In genomic region chr7:65235586-65235985, GRCh38 we compare ENCODE assay signal across 16 cellular contexts.
"Had no signal": no experiment of that assay in that cellular context is flagged by ENCODE, and none has a peak within 500 bp of the region (broad histone marks: within the 10 kb centered on the region; RNA-seq: fewer than 3 reads in every experiment).

No MANE protein-coding gene starts in this region.

- H3K4me3 Mint-ChIP-seq: activated CD4-positive, alpha-beta memory T cell treated with anti-CD3 and anti-CD28 coated beads, Interleukin-2, amount 10 ng/mL, durations not matched to agents 7 days and 5 days; activated CD4-positive, alpha-beta T cell treated with anti-CD3 and anti-CD28 coated beads for 36 hours; activated CD8-positive, alpha-beta memory T cell treated with anti-CD3 and anti-CD28 coated beads, Interleukin-2, amount 10 ng/mL, durations not matched to agents 7 days and 5 days; activated naive CD8-positive, alpha-beta T cell treated with anti-CD3 and anti-CD28 coated beads for 36 hours; mesothelial cell of epicardium; stimulated activated memory B cell treated with anti-CD40 and anti-IgM and Interleukin-4, amounts not matched to agents 10 μg/mL and 1 μg/mL and 100 μg/mL, for 72 hours; WTC11 had no signal

- H3K36me3 ChIP-seq: lower lobe of right lung, sigmoid colon, thoracic aorta, upper lobe of right lung had no signal

- H3K27ac Mint-ChIP-seq: activated CD4-positive, alpha-beta memory T cell treated with anti-CD3 and anti-CD28 coated beads, Interleukin-2, amount 10 ng/mL, durations not matched to agents 7 days and 5 days; activated CD4-positive, alpha-beta T cell treated with anti-CD3 and anti-CD28 coated beads for 36 hours; activated CD8-positive, alpha-beta memory T cell treated with anti-CD3 and anti-CD28 coated beads, Interleukin-2, amount 10 ng/mL, durations not matched to agents 7 days and 5 days; activated naive CD8-positive, alpha-beta T cell treated with anti-CD3 and anti-CD28 coated beads for 36 hours; mesothelial cell of epicardium; stimulated activated memory B cell treated with anti-CD40 and anti-IgM and Interleukin-4, amounts not matched to agents 10 μg/mL and 1 μg/mL and 100 μg/mL, for 72 hours; WTC11 had no signal

- ATAC-seq: activated CD4-positive, alpha-beta T cell treated with anti-CD3 and anti-CD28 coated beads for 36 hours; activated CD8-positive, alpha-beta memory T cell treated with anti-CD3 and anti-CD28 coated beads, Interleukin-2, amount 10 ng/mL, durations not matched to agents 7 days and 5 days; lower lobe of right lung; stimulated activated memory B cell treated with anti-CD40 and anti-IgM and Interleukin-4, amounts not matched to agents 10 μg/mL and 1 μg/mL and 100 μg/mL, for 72 hours; upper lobe of right lung; WTC11 had no signal

- H3K4me3 ChIP-seq: lower lobe of right lung, sigmoid colon, thoracic aorta, upper lobe of right lung had no signal

- H3K36me3 Mint-ChIP-seq: activated CD8-positive, alpha-beta memory T cell treated with anti-CD3 and anti-CD28 coated beads, Interleukin-2, amount 10 ng/mL, durations not matched to agents 7 days and 5 days; activated naive CD8-positive, alpha-beta T cell treated with anti-CD3 and anti-CD28 coated beads for 36 hours; mesothelial cell of epicardium; stimulated activated memory B cell treated with anti-CD40 and anti-IgM and Interleukin-4, amounts not matched to agents 10 μg/mL and 1 μg/mL and 100 μg/mL, for 72 hours; WTC11 had no signal

- H3K9me3 Mint-ChIP-seq: activated CD4-positive, alpha-beta memory T cell treated with anti-CD3 and anti-CD28 coated beads, Interleukin-2, amount 10 ng/mL, durations not matched to agents 7 days and 5 days; activated naive CD8-positive, alpha-beta T cell treated with anti-CD3 and anti-CD28 coated beads for 36 hours; mesothelial cell of epicardium; stimulated activated memory B cell treated with anti-CD40 and anti-IgM and Interleukin-4, amounts not matched to agents 10 μg/mL and 1 μg/mL and 100 μg/mL, for 72 hours; WTC11 had no signal

- H3K4me1 Mint-ChIP-seq: mesothelial cell of epicardium; stimulated activated memory B cell treated with anti-CD40 and anti-IgM and Interleukin-4, amounts not matched to agents 10 μg/mL and 1 μg/mL and 100 μg/mL, for 72 hours had no signal

- H3K27ac ChIP-seq: lower lobe of right lung, sigmoid colon, thoracic aorta, upper lobe of right lung had no signal

- H3K9me3 ChIP-seq: lower lobe of right lung, sigmoid colon, thoracic aorta, upper lobe of right lung had no signal

- DNase-seq: activated CD4-positive, alpha-beta memory T cell treated with anti-CD3 and anti-CD28 coated beads, Interleukin-2, amount 10 ng/mL, durations not matched to agents 7 days and 5 days; activated CD4-positive, alpha-beta T cell treated with anti-CD3 and anti-CD28 coated beads for 36 hours; activated CD8-positive, alpha-beta memory T cell treated with anti-CD3 and anti-CD28 coated beads, Interleukin-2, amount 10 ng/mL, durations not matched to agents 7 days and 5 days; activated naive CD4-positive, alpha-beta T cell; activated naive CD8-positive, alpha-beta T cell treated with anti-CD3 and anti-CD28 coated beads for 36 hours; amniotic stem cell; effector CD8-positive, alpha-beta T cell; foreskin fibroblast; lower lobe of right lung; sigmoid colon; stimulated activated CD4-positive, alpha-beta T cell treated with anti-CD3 and anti-CD28 coated beads, Interleukin-4, amount 100 ng/mL, for 4 hours; upper lobe of right lung had no signal
